ENCODE assay signal across 22 cellular contexts in genomic region chr1:231478800-231479199, GRCh38.
"Had no signal": no experiment of that assay in that cellular context is flagged by ENCODE, and none has a peak within 500 bp of the region (broad histone marks: within the 10 kb centered on the region; RNA-seq: fewer than 3 reads in every experiment).

No MANE protein-coding gene starts in this region.

- H3K36me3 ChIP-seq: left lung, prostate gland, right atrium auricular region, stomach, thyroid gland, vagina had no signal

- H3K9me3 ChIP-seq: prostate gland, right atrium auricular region, stomach, thyroid gland, vagina had no signal

- H3K27ac Mint-ChIP-seq: naive thymus-derived CD4-positive, alpha-beta T cell; nephron; stimulated activated effector memory CD8-positive, alpha-beta T cell treated with anti-CD3 and anti-CD28 coated beads, Interleukin-12 subunit alpha, Interleukin-12 subunit beta, amount 100 ng/mL, for 72 hours had no signal

- H3K4me3 Mint-ChIP-seq: naive thymus-derived CD4-positive, alpha-beta T cell; nephron; stimulated activated effector memory CD8-positive, alpha-beta T cell treated with anti-CD3 and anti-CD28 coated beads, Interleukin-12 subunit alpha, Interleukin-12 subunit beta, amount 100 ng/mL, for 72 hours had no signal

- DNase-seq: dermis blood vessel endothelial cell; effector memory CD4-positive, alpha-beta T cell; left cardiac atrium; left lung; mesenchymal stem cell; midbrain; naive thymus-derived CD4-positive, alpha-beta T cell; nucleus accumbens; stimulated activated CD4-positive, alpha-beta T cell treated with anti-CD3 and anti-CD28 coated beads, Interleukin-12 subunit alpha, Interleukin-12 subunit beta, amount 100 ng/mL, for 4 hours; stimulated activated CD4-positive, alpha-beta T cell treated with anti-CD3 and anti-CD28 coated beads, Interleukin-1b, Interleukin-23, amount 100 ng/mL, for 48 hours; stimulated activated CD4-positive, alpha-beta T cell treated with anti-CD3 and anti-CD28 coated beads, Interleukin-4, amount 100 ng/mL, for 1 hour; stimulated activated naive CD4-positive, alpha-beta T cell treated with Interleukin-2 at 50 U/mL for 16 hours; stomach; thyroid gland; trophoblast cell had no signal

- H3K4me3 ChIP-seq: coronary artery, left lung, prostate gland, right atrium auricular region, smooth muscle cell, stomach, thyroid gland, vagina had no signal

- H3K4me2 ChIP-seq: smooth muscle cell had no signal

- H3K9me3 Mint-ChIP-seq: nephron; stimulated activated effector memory CD8-positive, alpha-beta T cell treated with anti-CD3 and anti-CD28 coated beads, Interleukin-12 subunit alpha, Interleukin-12 subunit beta, amount 100 ng/mL, for 72 hours had no signal

- H3K27me3 ChIP-seq: left lung, right atrium auricular region, stomach, thyroid gland, vagina had no signal

- H3K27ac ChIP-seq: coronary artery, left lung, prostate gland, right atrium auricular region, stomach, thyroid gland, vagina had no signal

- H3K4me1 Mint-ChIP-seq: naive thymus-derived CD4-positive, alpha-beta T cell; nephron; stimulated activated effector memory CD8-positive, alpha-beta T cell treated with anti-CD3 and anti-CD28 coated beads, Interleukin-12 subunit alpha, Interleukin-12 subunit beta, amount 100 ng/mL, for 72 hours had no signal

- H3K36me3 Mint-ChIP-seq: naive thymus-derived CD4-positive, alpha-beta T cell; stimulated activated effector memory CD8-positive, alpha-beta T cell treated with anti-CD3 and anti-CD28 coated beads, Interleukin-12 subunit alpha, Interleukin-12 subunit beta, amount 100 ng/mL, for 72 hours had no signal

- H3K4me1 ChIP-seq: left lung, prostate gland, right atrium auricular region, stomach, thyroid gland, vagina had no signal
